ENCODE assay signal across 20 cellular contexts in the genomic region with DNA sequence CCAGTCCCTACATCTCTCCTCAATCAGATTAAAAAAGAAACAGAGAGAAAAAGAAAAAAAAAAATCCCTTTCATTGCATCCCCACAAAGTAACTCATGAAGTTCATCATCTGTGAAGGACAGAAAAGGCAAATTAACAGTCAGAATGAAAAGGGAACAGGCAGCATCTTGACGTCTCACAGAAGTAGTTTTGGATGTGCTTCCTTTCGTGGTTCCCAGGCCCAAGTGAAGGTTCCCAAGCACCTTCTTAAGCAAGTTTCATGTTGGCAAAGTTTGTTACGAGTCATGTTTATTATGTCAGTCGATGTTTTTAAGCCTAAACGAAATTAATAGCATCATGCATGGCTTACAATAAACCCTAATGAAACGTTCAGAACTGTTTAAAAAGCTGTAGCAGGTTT.
DNase-seq lines count a peak whose midpoint lies in the region; ATAC-seq and TF ChIP-seq lines count a peak whose summit lies in the region.
"Had no signal": no experiment of that assay in that cellular context is flagged by ENCODE, and none has a peak within 500 bp of the region (broad histone marks: within the 10 kb centered on the region; RNA-seq: fewer than 3 reads in every experiment).

No MANE protein-coding gene starts in this region.

- H3K79me2 ChIP-seq in smooth muscle cell (ENCODE audit: low read depth): no peaks in the 10 kb centered on the region

- H3K4me3 ChIP-seq in GM12865 (ENCODE audit: low read depth, low read length) (no peak overlapping the region), IMR-90 (ENCODE audit: insufficient read depth, low read depth, low read length) (no peak overlapping the region), endodermal cell (ENCODE audit: low read length) (no peak overlapping the region), smooth muscle cell (no peak overlapping the region), suprapubic skin (no peak overlapping the region)

- H3F3A ChIP-seq in smooth muscle cell (ENCODE audit: low read depth): no peaks in the 10 kb centered on the region

- H3K36me3 Mint-ChIP-seq in endodermal cell (ENCODE audit: low read depth): no peaks in the 10 kb centered on the region
- H3K36me3 Mint-ChIP-seq: CD14-positive monocyte had no signal

- intact Hi-C loops in IMR-90 (cut with micrococcal nuclease): no loop called here

- no peak overlapping the region for H3K23ac ChIP-seq in IMR-90 (ENCODE audit: low read depth, low read length)

- H3K18ac ChIP-seq in IMR-90 (ENCODE audit: low read depth, low read length): peak overlapping the region; percentile 17; the same call in 1 of the 2 replicates

- H3K27ac ChIP-seq in IMR-90 (ENCODE audit: insufficient read depth, low read length) (no peak overlapping the region), endodermal cell (ENCODE audit: low read depth, low read length) (no peak overlapping the region), smooth muscle cell (ENCODE audit: low read depth) (no peak overlapping the region), suprapubic skin (no peak overlapping the region)
- H3K27ac ChIP-seq: KMS-11 had no signal

- no peaks in the 10 kb centered on the region for H4K20me1 ChIP-seq in IMR-90 (ENCODE audit: insufficient read depth, low read length)
- no peaks in the 10 kb centered on the region for H4K20me1 ChIP-seq in smooth muscle cell (ENCODE audit: low read depth)

- no peak overlapping the region for H2BK15ac ChIP-seq in IMR-90 (ENCODE audit: low read depth, low read length)

- H3K4ac ChIP-seq in IMR-90 (ENCODE audit: low read depth, low read length): peak overlapping the region; percentile 41; the same call in 1 of the 2 replicates

- TF ChIP-seq EP300 in suprapubic skin (IDR thresholded peaks at IDR 0.05): no peak

- in situ Hi-C loops in IMR-90 (cut with MboI; ENCODE audit: low sequenced_read_pairs): no loop called here

- TF ChIP-seq CTCF in GM12865 (IDR thresholded peaks at IDR 0.05; ENCODE audit: insufficient read depth, low read depth, low read length, missing control alignments): no peak
- TF ChIP-seq CTCF in IMR-90 (conservative IDR thresholded peaks at IDR 0.05; ENCODE audit: low read depth, low read length): no peak
- TF ChIP-seq CTCF in endodermal cell (conservative IDR thresholded peaks at IDR 0.05): no peak
- no peak for TF ChIP-seq CTCF in smooth muscle cell (IDR thresholded peaks at IDR 0.05; ENCODE audit: borderline replicate concordance, insufficient read depth, poor library complexity, severe bottlenecking)
- TF ChIP-seq CTCF in suprapubic skin (IDR thresholded peaks at IDR 0.05): no peak

- no peaks in the 10 kb centered on the region for H3K79me1 ChIP-seq in IMR-90 (ENCODE audit: low read depth in 1 of 2, low read length in 2 of 2)

- H3K27me3 Mint-ChIP-seq in endodermal cell (ENCODE audit: insufficient read depth): no peaks in the 10 kb centered on the region

- no peak overlapping the region for H2AK5ac ChIP-seq in IMR-90 (ENCODE audit: low read depth, low read length)

- peak overlapping the region; percentile 55 for H3K27ac Mint-ChIP-seq in endodermal cell
- H3K27ac Mint-ChIP-seq: CD14-positive monocyte, H9 had no signal

- H3K36me3 ChIP-seq in IMR-90 (ENCODE audit: control insufficient read depth, insufficient read depth, low read length): no peaks in the 10 kb centered on the region
- no peaks in the 10 kb centered on the region for H3K36me3 ChIP-seq in endodermal cell (ENCODE audit: control insufficient read depth, insufficient read depth, low read length)
- no peaks in the 10 kb centered on the region for H3K36me3 ChIP-seq in smooth muscle cell (ENCODE audit: low read depth)
- no peaks in the 10 kb centered on the region for H3K36me3 ChIP-seq in suprapubic skin

- H3K9me3 ChIP-seq in IMR-90 (ENCODE audit: control insufficient read depth, insufficient read depth, low read length) (no peaks in the 10 kb centered on the region), endodermal cell (ENCODE audit: control insufficient read depth, low read length) (no peaks in the 10 kb centered on the region), smooth muscle cell (replicated peaks; ENCODE audit: low read depth) (no peaks in the 10 kb centered on the region), suprapubic skin (no peaks in the 10 kb centered on the region)
- H3K9me3 ChIP-seq: SK-N-SH had no signal

- no peak overlapping the region for H4K91ac ChIP-seq in IMR-90 (ENCODE audit: insufficient read depth, low read depth, low read length)

- H3K4me3 Mint-ChIP-seq in endodermal cell: no peak overlapping the region
- H3K4me3 Mint-ChIP-seq: CD14-positive monocyte, H9 had no signal

- POLR2A ChIA-PET in IMR-90 (lab: Charles Lee; ENCODE audit: unreplicated experiment): no interaction called here

- no peak overlapping the region for H2BK5ac ChIP-seq in IMR-90 (ENCODE audit: low read depth, low read length, poor library complexity, severe bottlenecking)

- CTCF ChIA-PET in IMR-90 (lab: Yijun Ruan, JAX): no interaction called here

- H2AFZ ChIP-seq in IMR-90 (replicated peaks; ENCODE audit: low read length, poor library complexity) (no peak overlapping the region), smooth muscle cell (ENCODE audit: low read depth) (peak overlapping the region; percentile 48)

- H3K9ac ChIP-seq in IMR-90 (ENCODE audit: low read depth, low read length) (no peak overlapping the region), endodermal cell (ENCODE audit: extremely low read depth, low read length, poor library complexity, severe bottlenecking) (no peak overlapping the region), smooth muscle cell (ENCODE audit: low read depth) (no peak overlapping the region)
- H3K9ac ChIP-seq: KMS-11, SK-N-SH had no signal

- 90% methylated on average over 2 of the region's 6 CpGs; no CpG with 5 or more reads in 1 of the 2 experiments for WGBS in IMR-90 (ENCODE audit: extremely low coverage in 2 of 2, insufficient read length in 1 of 2), 2 experiments
- WGBS in endodermal cell (ENCODE audit: insufficient coverage in 1 of 2, insufficient read length in 1 of 2), 2 experiments: 75 to 77% methylated on average over 6 of the region's 6 CpGs
- WGBS in smooth muscle cell (ENCODE audit: low lambda C conversion rate): 83% methylated on average over 6 of the region's 6 CpGs
- WGBS in suprapubic skin: 69% methylated on average over 6 of the region's 6 CpGs

- no peak overlapping the region for H2AK9ac ChIP-seq in IMR-90 (replicated peaks; ENCODE audit: low read depth, low read length, poor library complexity)

- peak; percentile 52 for DNase-seq in GM12865 (ENCODE audit: low read depth)
- peak; percentile 37 for DNase-seq in IMR-90
- DNase-seq in endodermal cell: no peak
- DNase-seq in smooth muscle cell (lab: John Stamatoyannopoulos, UW; ENCODE audit: unreplicated experiment): no peak
- no peak for DNase-seq in NOMO-1 treated with DMSO at 0.1 percent for 48 hours (lab: John Stamatoyannopoulos, UW; ENCODE audit: unreplicated experiment)
- DNase-seq in suprapubic skin (ENCODE audit: low spot score in 2 of 2): no peak
- DNase-seq: AML-193; COR-L47; DMS 273 treated with DMSO at 0.1 percent for 48 hours; H9; NCI-H1092 treated with DMSO at 0.1 percent for 48 hours; NCI-H2029 treated with DMSO at 0.1 percent for 48 hours; NK-92 treated with Interleukin-12 subunit alpha and Interleukin-12 subunit beta, amount 100 ng/mL, for 24 hours; PC-3; RPMI8226; SHP77 treated with DMSO at 0.1 percent for 48 hours; SK-N-SH had no signal

- 0 out of 2 replicates have a peak, but pooled peaks cover 3% of the 10 kb centered on the region for H3K9me1 ChIP-seq in IMR-90 (ENCODE audit: insufficient read depth, low read length)

- H3K14ac ChIP-seq in IMR-90 (replicated peaks; ENCODE audit: low read depth, low read length): peak overlapping the region; percentile 12; the same call in 1 of the 2 replicates

- H3K56ac ChIP-seq in IMR-90 (ENCODE audit: extremely low read depth, insufficient read depth, low read length): no peak overlapping the region

- no peak overlapping the region for H4K8ac ChIP-seq in IMR-90 (ENCODE audit: low read depth in 2 of 2, low read length in 2 of 2)

- TF ChIP-seq POLR2A in IMR-90 (IDR thresholded peaks at IDR 0.05; ENCODE audit: low read depth, low read length): no peak
- TF ChIP-seq POLR2A in suprapubic skin (IDR thresholded peaks at IDR 0.05): no peak

- TF ChIP-seq RAD21 in IMR-90 (IDR thresholded peaks at IDR 0.05; ENCODE audit: low read length): no peak

- no peak for ATAC-seq in IMR-90 (ENCODE audit: low read depth)
- ATAC-seq in HG03139 (IDR thresholded peaks at IDR 0.05; ENCODE audit: unreplicated experiment): no peak
- ATAC-seq: PC-3 had no signal

- BruUV-seq in IMR-90 (replicated peaks; lab: Mats Ljungman, UMichigan): no TSS peak

- H3K4me1 ChIP-seq in IMR-90 (ENCODE audit: control insufficient read depth, insufficient read depth, low read length): peaks cover 4% of the 10 kb centered on the region
- H3K4me1 ChIP-seq in endodermal cell (ENCODE audit: control insufficient read depth, insufficient read depth, low read length): no peaks in the 10 kb centered on the region
- H3K4me1 ChIP-seq in smooth muscle cell (ENCODE audit: low read depth): no peaks in the 10 kb centered on the region
- H3K4me1 ChIP-seq in suprapubic skin: peaks cover 4% of the 10 kb centered on the region

- peaks cover 4% of the 10 kb centered on the region for H3K9me3 Mint-ChIP-seq in endodermal cell

- no peak overlapping the region for H2BK20ac ChIP-seq in IMR-90 (ENCODE audit: low read depth, low read length)

- H3K27me3 ChIP-seq in IMR-90 (ENCODE audit: control insufficient read depth, insufficient read depth, low read length) (no peaks in the 10 kb centered on the region), endodermal cell (ENCODE audit: control insufficient read depth, insufficient read depth, low read length, poor library complexity, severe bottlenecking) (no peaks in the 10 kb centered on the region), smooth muscle cell (ENCODE audit: low read depth) (no peaks in the 10 kb centered on the region), suprapubic skin (peaks cover 3% of the 10 kb centered on the region)

- H4K5ac ChIP-seq in IMR-90 (ENCODE audit: low read depth, low read length): no peak overlapping the region

- peaks cover 16% of the 10 kb centered on the region for H3K4me1 Mint-ChIP-seq in endodermal cell

- dilution Hi-C loops in IMR-90 (cut with HindIII; ENCODE audit: low sequenced_read_pairs, unreplicated experiment): no loop called here

- no peak overlapping the region for H2BK120ac ChIP-seq in IMR-90 (ENCODE audit: low read depth, low read length)

- H3K4me2 ChIP-seq in IMR-90 (ENCODE audit: low read depth, low read length) (no peak overlapping the region), smooth muscle cell (no peak overlapping the region)
- H3K4me2 ChIP-seq: KMS-11, SK-N-SH had no signal

TF ChIP-seq in IMR-90, 13 proteins besides CTCF, POLR2A, EP300 and RAD21 (continues in another document):
- TF ChIP-seq BHLHE40 (IDR thresholded peaks at IDR 0.05; ENCODE audit: low read depth, low read length) (no peak), NFE2L2 (IDR thresholded peaks at IDR 0.05; ENCODE audit: low read depth, low read length) (no peak), MXI1 (IDR thresholded peaks at IDR 0.05; ENCODE audit: borderline replicate concordance, low read depth, low read length) (no peak), CHD1 (IDR thresholded peaks at IDR 0.05; ENCODE audit: low read depth, low read length) (no peak)

Comparison
In these comparisons a context has a peak if more than half of its experiments do, and no peak if none do; other contexts are left out.
1. DNase-seq: peak in GM12865 (single experiment) and IMR-90 (single experiment); none in endodermal cell (single experiment), smooth muscle cell (single experiment), NOMO-1 treated with DMSO at 0.1 percent for 48 hours (single experiment) and suprapubic skin (0 of 2).